Comparison of ENCODE assay signal across 8 cellular contexts in the genomic region with DNA sequence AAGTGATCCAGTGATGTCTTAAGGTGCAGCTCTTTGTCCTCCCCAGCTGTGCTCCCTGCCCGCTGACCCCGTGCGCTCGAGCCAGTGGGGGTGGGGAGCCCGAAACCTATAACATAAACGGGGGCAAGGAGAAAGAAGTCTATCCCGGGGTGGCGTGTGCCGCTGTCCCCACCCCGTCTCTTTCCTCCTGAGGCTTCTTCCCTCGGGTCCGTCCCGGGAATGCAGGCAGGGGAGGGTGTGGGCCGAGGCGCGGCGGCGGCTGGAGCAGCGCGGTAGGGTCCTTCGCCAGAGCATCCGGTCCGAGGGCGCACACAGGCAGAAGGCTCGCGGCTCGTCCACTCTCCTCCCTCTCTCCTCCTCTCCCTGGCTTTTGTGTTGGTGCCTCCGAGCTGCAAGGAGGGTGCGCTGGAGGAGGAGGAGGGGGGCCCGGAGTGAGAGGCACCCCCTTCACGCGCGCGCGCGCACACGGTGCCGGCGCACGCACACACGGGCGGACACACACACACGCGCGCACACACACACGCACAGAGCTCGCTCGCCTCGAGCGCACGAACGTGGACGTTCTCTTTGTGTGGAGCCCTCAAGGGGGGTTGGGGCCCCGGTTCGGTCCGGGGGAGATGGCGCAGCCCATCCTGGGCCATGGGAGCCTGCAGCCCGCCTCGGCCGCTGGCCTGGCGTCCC. TPM values are rescaled to one million over a fixed set of nuclear protein-coding genes. Genes with fewer than 3 reads are reported as not detected.
DNase-seq lines count a peak whose midpoint lies in the region; ATAC-seq, FAIRE-seq and TF ChIP-seq lines count a peak whose summit lies in the region.

A gene (plus strand): TSS at position 517 of the 681 bp plus-strand sequence. CDS start 101 bp downstream, at position 618.

- peak within 1 kb of the TSS; percentile 91 for H3K4me3 ChIP-seq in OCI-LY1 (ENCODE audit: low read depth, low read length, poor library complexity, severe bottlenecking)
- H3K4me3 ChIP-seq in heart left ventricle = peak within 1 kb of the TSS; percentile 38 to 62 (median 54)
- H3K4me3 ChIP-seq in pancreas = peak within 1 kb of the TSS in 3 of 4 donors; percentile 7 to 30 (median 20)

- H3K9ac ChIP-seq in OCI-LY1 (ENCODE audit: low read length) = peak within 1 kb of the TSS; percentile 91

- no peaks in the 10 kb centered on the region for H3F3A ChIP-seq in OCI-LY1 (ENCODE audit: insufficient read depth, low read length)

- H3K27ac ChIP-seq in OCI-LY1 (ENCODE audit: low read depth, low read length, poor library complexity, severe bottlenecking) (peak within 1 kb of the TSS; percentile 88), heart left ventricle (peak within 1 kb of the TSS in 6 of 12 donors; percentile 2 to 85 (median 80)), pancreas (no peak within 1 kb of the TSS)

- intact Hi-C loops in heart left ventricle (cut with DNase I) (loop anchor here in 4 of 10 donors (5.0 to 10.0 kb wide), 3 partner anchors 47 to 237 kb away; no protein-coding TSS in a partner anchor), pancreas (cut with DNase I) (no loop called here)

- H3K79me2 ChIP-seq in OCI-LY1 (ENCODE audit: insufficient read depth, low read length) = no peaks in the 10 kb centered on the region; the same call in none of the 2 replicates

- ATAC-seq in GM21528 (IDR thresholded peaks at IDR 0.05; ENCODE audit: low FRiP score, unreplicated experiment) (peak; percentile 15), heart left ventricle (peak in 3 of 4 donors; percentile 28 to 43 (median 30)), pancreas (peak; percentile 18 to 51 (median 44))

- no peaks in the 10 kb centered on the region for H3K36me3 ChIP-seq in OCI-LY1 (ENCODE audit: insufficient read depth, low read length)
- no peaks in the 10 kb centered on the region for H3K36me3 ChIP-seq in heart left ventricle
- H3K36me3 ChIP-seq in pancreas = no peaks in the 10 kb centered on the region

- no peaks in the 10 kb centered on the region for H4K20me1 ChIP-seq in OCI-LY1 (ENCODE audit: insufficient read depth, low read length)

- TF ChIP-seq CTCF in OCI-LY1 (IDR thresholded peaks at IDR 0.05; ENCODE audit: low read length) (no peak), heart left ventricle (IDR thresholded peaks at IDR 0.05) (no peak), pancreas (IDR thresholded peaks at IDR 0.05) (no peak)

- H3K27me3 ChIP-seq in OCI-LY1 (ENCODE audit: insufficient read depth, low read length) = no peaks in the 10 kb centered on the region
- peaks cover 0 to 4% (median 0%) of the 10 kb centered on the region in 9 donors for H3K27me3 ChIP-seq in heart left ventricle
- H3K27me3 ChIP-seq in pancreas = peaks cover 0 to 9% (median 3%) of the 10 kb centered on the region in 4 donors

- no peak within 1 kb of the TSS for H2AFZ ChIP-seq in OCI-LY1 (ENCODE audit: low read length)

- peak; percentile 35 for DNase-seq in CD1c-positive myeloid dendritic cell (ENCODE audit: extremely low spot score)
- DNase-seq in activated naive CD4-positive, alpha-beta T cell treated with anti-CD3 and anti-CD28 coated beads, Interleukin-2, amount 50 U/mL, for 16 hours = peak; percentile 59
- DNase-seq in heart left ventricle = peak in 2 of 5 donors; percentile 16 to 36
- DNase-seq in pancreas = peak in 1 of 6 donors; percentile 66
- DNase-seq in NCI-H2107 (lab: John Stamatoyannopoulos, UW) = no peak
- no peak for DNase-seq in GM19240 (ENCODE audit: insufficient read length, low spot score)

- no peaks in the 10 kb centered on the region for H3K9me2 ChIP-seq in OCI-LY1 (ENCODE audit: low read depth, low read length)

- H3K4me2 ChIP-seq in OCI-LY1 (ENCODE audit: low read length) = peak within 1 kb of the TSS; percentile 79

- no peak for FAIRE-seq in pancreas (lab: Jason Lieb, UNC)

- peaks cover 52% of the 10 kb centered on the region for H3K4me1 ChIP-seq in OCI-LY1 (ENCODE audit: insufficient read depth, low read length, severe bottlenecking)
- peaks cover 0 to 41% (median 17%) of the 10 kb centered on the region in 12 donors for H3K4me1 ChIP-seq in heart left ventricle
- H3K4me1 ChIP-seq in pancreas = no peaks in the 10 kb centered on the region

- H3K9me3 ChIP-seq in OCI-LY1 (ENCODE audit: low read length) (no peaks in the 10 kb centered on the region), heart left ventricle (no peaks in the 10 kb centered on the region), pancreas (no peaks in the 10 kb centered on the region)

- 1 to 45% (median 17%) methylated on average over 16 to 61 of the region's 61 CpGs for WGBS in heart left ventricle, 4 donors
- WGBS in pancreas, 2 donors = 2 to 38% methylated on average over 52 to 58 of the region's 61 CpGs

- TF ChIP-seq POLR2A in heart left ventricle (IDR thresholded peaks at IDR 0.05) = no peak

RNA-seq across cellular contexts. Expression of the gene that starts here (rescaled TPM):
- total RNA-seq in heart left ventricle = 1 to 10 TPM in 5 of 9 donors, under 1 TPM in 4; 0.32 to 7.9 (median 1.5) TPM
- polyA plus RNA-seq in heart left ventricle = 1 to 10 TPM in 1 of 2 donors, under 1 TPM in 1; 0.23 to 5.8 TPM
- under 1 TPM in 1 of 6 donors, not detected in 5; 0.17 TPM for total RNA-seq in pancreas
- polyA plus RNA-seq in pancreas = under 1 TPM; 0.23 to 0.38 TPM

Comparison
In these comparisons a context has a peak if more than half of its experiments do, and no peak if none do; other contexts are left out.
1. Peak in ATAC-seq and H3K4me3 ChIP-seq in pancreas; RNA of the gene not detected or under 1 TPM.
2. DNase-seq: peak in CD1c-positive myeloid dendritic cell (single experiment) and activated naive CD4-positive, alpha-beta T cell treated with anti-CD3 and anti-CD28 coated beads, Interleukin-2, amount 50 U/mL, for 16 hours (single experiment); none in NCI-H2107 (single experiment) and GM19240 (single experiment).
3. H3K4me3 ChIP-seq: peak in every context shown above with its lines; median percentile 91 in OCI-LY1; 54 in heart left ventricle; 20 in pancreas.
4. Peak in every context shown above with its lines, with median percentiles within 50 percentile points of each other: ATAC-seq.